ENCODE assay signal across 12 cellular contexts in genomic region chr18:23810396-23810795, GRCh38.
DNase-seq lines count a peak whose midpoint lies in the region; ATAC-seq and TF ChIP-seq lines count a peak whose summit lies in the region.
"Had no signal": no experiment of that assay in that cellular context is flagged by ENCODE, and none has a peak within 500 bp of the region (broad histone marks: within the 10 kb centered on the region; RNA-seq: fewer than 3 reads in every experiment).

No MANE protein-coding gene starts in this region.

- H3K27ac Mint-ChIP-seq in activated CD8-positive, alpha-beta T cell treated with anti-CD3 and anti-CD28 coated beads for 36 hours, result no peak overlapping the region
- peak overlapping the region in 3 of 10 donors; percentile 33 to 87 (median 78) for H3K27ac Mint-ChIP-seq in naive thymus-derived CD8-positive, alpha-beta T cell
- H3K27ac Mint-ChIP-seq: brain had no signal

- ATAC-seq in GM21825 (IDR thresholded peaks at IDR 0.05; ENCODE audit: unreplicated experiment) (peak; percentile 46), HG02763 (IDR thresholded peaks at IDR 0.05; ENCODE audit: unreplicated experiment) (no peak), GM21526 (IDR thresholded peaks at IDR 0.05; ENCODE audit: low FRiP score, unreplicated experiment) (no peak)
- peak; percentile 97 for ATAC-seq in activated CD8-positive, alpha-beta T cell treated with anti-CD3 and anti-CD28 coated beads for 36 hours
- peak; percentile 99 to 100 for ATAC-seq in naive thymus-derived CD8-positive, alpha-beta T cell

- H3K27me3 Mint-ChIP-seq in activated CD8-positive, alpha-beta T cell treated with anti-CD3 and anti-CD28 coated beads for 36 hours, result no peaks in the 10 kb centered on the region
- peaks cover 0 to 3% (median 0%) of the 10 kb centered on the region in 5 donors for H3K27me3 Mint-ChIP-seq in naive thymus-derived CD8-positive, alpha-beta T cell

- peaks cover 25% of the 10 kb centered on the region for H3K4me1 Mint-ChIP-seq in activated CD8-positive, alpha-beta T cell treated with anti-CD3 and anti-CD28 coated beads for 36 hours (ENCODE audit: low read depth)
- H3K4me1 Mint-ChIP-seq in naive thymus-derived CD8-positive, alpha-beta T cell, result peaks cover 14 to 34% (median 27%) of the 10 kb centered on the region in 4 donors

- no peaks in the 10 kb centered on the region for H3K36me3 Mint-ChIP-seq in activated CD8-positive, alpha-beta T cell treated with anti-CD3 and anti-CD28 coated beads for 36 hours (ENCODE audit: low read depth)
- no peaks in the 10 kb centered on the region for H3K36me3 Mint-ChIP-seq in naive thymus-derived CD8-positive, alpha-beta T cell
- H3K36me3 Mint-ChIP-seq: brain had no signal

- TF ChIP-seq CTCF in GM13976 (IDR thresholded peaks at IDR 0.05; ENCODE audit: borderline replicate concordance, control extremely low read depth, extremely low read depth, insufficient read depth, missing control alignments), result no peak
- no peak for TF ChIP-seq CTCF in activated CD8-positive, alpha-beta T cell treated with anti-CD3 and anti-CD28 coated beads for 36 hours (IDR thresholded peaks at IDR 0.05)

- POLR2A ChIA-PET in activated CD8-positive, alpha-beta T cell treated with anti-CD3 and anti-CD28 coated beads for 36 hours (lab: Charles Lee), result no interaction called here
- POLR2A ChIA-PET in naive thymus-derived CD8-positive, alpha-beta T cell (lab: Charles Lee), result interaction anchor here (0.7 kb wide), 1 partner anchor 322 kb away, joined by 3 read pairs; no protein-coding TSS in a partner anchor

- in situ Hi-C loops in GM13976 (cut with MboI; ENCODE audit: low sequenced_read_pairs, unreplicated experiment), result loop anchor here (5.0 kb wide), 1 partner anchor 188 kb away; no protein-coding TSS in a partner anchor

- H3K4me3 Mint-ChIP-seq in activated CD8-positive, alpha-beta T cell treated with anti-CD3 and anti-CD28 coated beads for 36 hours, result no peak overlapping the region
- peak overlapping the region in 8 of 10 donors; percentile 10 to 72 (median 50) for H3K4me3 Mint-ChIP-seq in naive thymus-derived CD8-positive, alpha-beta T cell
- H3K4me3 Mint-ChIP-seq: brain had no signal

- intact Hi-C loops in activated CD8-positive, alpha-beta T cell treated with anti-CD3 and anti-CD28 coated beads for 36 hours (cut with micrococcal nuclease), result loop anchor here (5.0 kb wide), 1 partner anchor 188 kb away; no protein-coding TSS in a partner anchor

- H3K9me3 Mint-ChIP-seq in activated CD8-positive, alpha-beta T cell treated with anti-CD3 and anti-CD28 coated beads for 36 hours, result no peaks in the 10 kb centered on the region
- peaks cover 0 to 4% (median 0%) of the 10 kb centered on the region in 9 donors for H3K9me3 Mint-ChIP-seq in naive thymus-derived CD8-positive, alpha-beta T cell

- CTCF ChIA-PET in activated CD8-positive, alpha-beta T cell treated with anti-CD3 and anti-CD28 coated beads for 36 hours (lab: Charles Lee), result interaction anchor here (1.0 to 1.7 kb wide), 5 partner anchors 19 to 188 kb away, joined by 3 to 8 read pairs (median 3); no protein-coding TSS in a partner anchor

- peak; percentile 42 for DNase-seq in GM13976 (ENCODE audit: low spot score)
- peak; percentile 79 for DNase-seq in activated CD8-positive, alpha-beta T cell treated with anti-CD3 and anti-CD28 coated beads for 36 hours
- DNase-seq in naive thymus-derived CD8-positive, alpha-beta T cell, result peak; percentile 24 to 80 (median 55)
- no peak for DNase-seq in effector CD4-positive, alpha-beta T cell
- DNase-seq: DMS 273 treated with DMSO at 0.1 percent for 48 hours, NCI-H1417 treated with DMSO at 0.1 percent for 48 hours, NCI-H524 treated with DMSO at 0.1 percent for 48 hours, ovary had no signal

Comparison
In these comparisons a context has a peak if more than half of its experiments do, and no peak if none do; other contexts are left out.
1. ATAC-seq: peak in GM21825 (single experiment), activated CD8-positive, alpha-beta T cell treated with anti-CD3 and anti-CD28 coated beads for 36 hours (single experiment) and naive thymus-derived CD8-positive, alpha-beta T cell (2 of 2); none in HG02763 (single experiment) and GM21526 (single experiment).